ENCODE assay signal across 17 cellular contexts in the genomic region with DNA sequence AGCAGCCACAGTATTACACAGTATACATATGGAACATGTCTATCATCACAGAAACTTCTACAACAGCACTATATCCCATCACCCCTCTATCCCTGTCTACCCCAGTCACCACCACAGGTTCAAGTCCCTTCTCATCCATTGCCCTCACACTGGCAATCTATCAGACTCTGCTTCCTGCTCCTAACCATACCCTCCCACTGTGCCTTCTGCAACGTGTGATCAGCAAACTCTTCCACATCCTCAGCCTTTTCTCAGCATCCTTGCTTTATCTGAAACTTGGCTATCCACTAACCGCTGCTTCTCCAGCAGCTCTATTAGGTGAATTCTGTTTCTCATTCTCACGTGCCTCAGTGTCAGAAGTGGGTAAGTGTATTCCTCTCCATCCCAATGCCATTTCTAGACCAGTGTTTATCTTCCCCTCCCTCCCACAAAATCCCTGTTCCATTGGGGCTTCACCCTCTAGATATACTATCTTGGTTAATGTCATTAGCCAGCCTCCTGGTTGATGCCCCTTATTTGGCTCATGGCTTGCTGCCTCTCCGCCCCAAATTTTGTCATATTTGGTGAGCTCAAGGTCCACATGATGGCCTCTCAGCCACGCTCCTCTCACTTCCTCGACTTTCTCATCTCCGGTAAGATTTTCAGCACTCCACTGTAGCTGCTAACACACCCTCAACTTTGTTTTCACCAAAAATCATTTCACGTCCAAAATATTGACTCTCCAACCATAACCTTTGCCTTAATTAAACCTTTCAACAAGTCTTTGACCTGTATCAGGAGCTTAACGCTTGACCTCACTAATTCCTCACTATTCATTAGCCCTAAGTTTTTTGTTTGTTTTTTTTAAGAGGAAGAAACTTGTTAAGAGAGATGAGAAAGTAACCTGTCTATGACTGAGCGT.
DNase-seq lines count a peak whose midpoint lies in the region; ATAC-seq and TF ChIP-seq lines count a peak whose summit lies in the region.
"Had no signal": no experiment of that assay in that cellular context is flagged by ENCODE, and none has a peak within 500 bp of the region (broad histone marks: within the 10 kb centered on the region; RNA-seq: fewer than 3 reads in every experiment).

No MANE protein-coding gene starts in this region.

- H3K27me3 Mint-ChIP-seq in T-helper 17 cell, result no peaks in the 10 kb centered on the region
- peaks cover 11 to 19% (median 15%) of the 10 kb centered on the region in 3 donors for H3K27me3 Mint-ChIP-seq in immature natural killer cell (ENCODE audit: low read depth in 3 of 3)
- H3K27me3 Mint-ChIP-seq in nephron progenitor cell (ENCODE audit: low read depth, poor library complexity), result no peaks in the 10 kb centered on the region
- H3K27me3 Mint-ChIP-seq: CD4-positive, alpha-beta memory T cell had no signal

- no peak overlapping the region for H3K4me3 ChIP-seq in aorta (ENCODE audit: low read length in 2 of 2)
- H3K4me3 ChIP-seq: PC-9 had no signal

- H3K4me3 Mint-ChIP-seq in T-helper 17 cell (peak overlapping the region; percentile 39), immature natural killer cell (peak overlapping the region in 3 of 5 donors; percentile 5 to 40 (median 10)), nephron progenitor cell (no peak overlapping the region)

- H3K4me1 Mint-ChIP-seq in T-helper 17 cell (peaks cover 30% of the 10 kb centered on the region), immature natural killer cell (peaks cover 23 to 25% of the 10 kb centered on the region in 2 donors), nephron progenitor cell (peaks cover 25% of the 10 kb centered on the region)

- no peak overlapping the region for H3K27ac ChIP-seq in aorta (ENCODE audit: low read depth in 1 of 2, low read length in 2 of 2)
- H3K27ac ChIP-seq: KMS-11, PC-9 had no signal

- no peak for DNase-seq in T-helper 17 cell
- no peak for DNase-seq in immature natural killer cell
- DNase-seq in nephron progenitor cell, result no peak
- peak; percentile 9 to 16 for DNase-seq in aorta
- DNase-seq in AG08396 (ENCODE audit: low spot score), result no peak
- DNase-seq in D341Med (ENCODE audit: low spot score), result no peak
- DNase-seq: ACHN; Calu3; CD4-positive, alpha-beta memory T cell; GOT3; NCI-H1417 treated with DMSO at 0.1 percent for 48 hours; NCI-H187 treated with DMSO at 0.1 percent for 48 hours; NCI-H345; NCI-H526; PC-9 had no signal

- H3K9me3 ChIP-seq in T-helper 17 cell (ENCODE audit: control insufficient read depth, low read length, poor library complexity, severe bottlenecking) (no peaks in the 10 kb centered on the region), aorta (ENCODE audit: control insufficient read depth, low read length) (no peaks in the 10 kb centered on the region)

- H3K9me3 Mint-ChIP-seq in immature natural killer cell (no peaks in the 10 kb centered on the region), nephron progenitor cell (no peaks in the 10 kb centered on the region)

- ATAC-seq in T-helper 17 cell (no peak), aorta (ENCODE audit: low FRiP score) (no peak), HG02759 (IDR thresholded peaks at IDR 0.05; ENCODE audit: unreplicated experiment) (no peak)

- intact Hi-C loops in aorta (cut with DNase I), result no loop called here

- H3K36me3 Mint-ChIP-seq in T-helper 17 cell (ENCODE audit: low read depth), result peaks cover 2% of the 10 kb centered on the region
- H3K36me3 Mint-ChIP-seq in immature natural killer cell, result no peaks in the 10 kb centered on the region
- peaks cover 41% of the 10 kb centered on the region for H3K36me3 Mint-ChIP-seq in nephron progenitor cell (ENCODE audit: low read depth)
- H3K36me3 Mint-ChIP-seq: CD4-positive, alpha-beta memory T cell had no signal

- no peaks in the 10 kb centered on the region for H3K27me3 ChIP-seq in aorta (ENCODE audit: control insufficient read depth in 1 of 2, insufficient read depth in 2 of 2, low read length in 1 of 2)

- H3K27ac Mint-ChIP-seq in T-helper 17 cell, result peak overlapping the region; percentile 61
- peak overlapping the region in 2 of 6 donors; percentile 8 to 43 for H3K27ac Mint-ChIP-seq in immature natural killer cell
- H3K27ac Mint-ChIP-seq in nephron progenitor cell, result peak overlapping the region; percentile 12

- no peaks in the 10 kb centered on the region for H3K36me3 ChIP-seq in aorta (ENCODE audit: control insufficient read depth in 1 of 2, insufficient read depth in 2 of 2, low read length in 1 of 2)

- H3K4me1 ChIP-seq in aorta (ENCODE audit: control insufficient read depth in 1 of 2, insufficient read depth in 2 of 2, low read length in 2 of 2), result no peaks in the 10 kb centered on the region

- TF ChIP-seq CTCF in nephron progenitor cell (IDR thresholded peaks at IDR 0.05), result no peak

- 90% methylated on average over 10 of the region's 10 CpGs for WGBS in aorta, 2 donors

Comparison
In these comparisons a context has a peak if more than half of its experiments do, and no peak if none do; other contexts are left out.
1. DNase-seq: peak in aorta (2 of 2); none in T-helper 17 cell (0 of 3), immature natural killer cell (0 of 3), nephron progenitor cell (single experiment), AG08396 (single experiment) and D341Med (single experiment).